ENCODE assay signal across 15 cellular contexts in the genomic region with DNA sequence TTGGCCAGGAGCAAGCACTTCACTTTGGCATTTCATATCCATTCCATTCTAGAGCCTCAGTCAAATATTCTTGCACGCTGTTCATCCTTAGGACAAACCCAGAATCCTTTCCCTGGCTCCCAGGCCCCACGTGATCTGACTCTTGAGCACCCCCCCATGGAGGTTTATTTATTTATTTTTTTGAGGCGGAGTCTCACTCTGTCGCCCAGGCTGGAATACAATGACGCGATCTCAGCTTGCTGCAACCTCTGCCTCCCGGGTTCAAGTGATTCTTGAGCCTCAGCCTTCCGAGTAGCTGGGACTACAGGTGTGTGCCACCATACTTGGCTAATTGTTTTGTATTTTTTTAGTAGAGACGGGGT. TPM values are rescaled to one million over a fixed set of nuclear protein-coding genes. Genes with fewer than 3 reads are reported as not detected.
DNase-seq lines count a peak whose midpoint lies in the region; ATAC-seq and TF ChIP-seq lines count a peak whose summit lies in the region.
"Had no signal": no experiment of that assay in that cellular context is flagged by ENCODE, and none has a peak within 500 bp of the region (broad histone marks: within the 10 kb centered on the region; RNA-seq: fewer than 3 reads in every experiment).

No MANE protein-coding gene starts in this region.

- H4K20me1 ChIP-seq in mammary epithelial cell (ENCODE audit: insufficient read depth, low read length) (no peaks in the 10 kb centered on the region), smooth muscle cell (ENCODE audit: low read depth) (no peaks in the 10 kb centered on the region)

- H3K4me3 Mint-ChIP-seq in MCF 10A (ENCODE audit: unreplicated experiment), result no peak overlapping the region
- H3K4me3 Mint-ChIP-seq in activated T-helper 17 cell treated with anti-CD3 and anti-CD28 coated beads, Interleukin-2, amount 50 U/mL, for 72 hours, result no peak overlapping the region
- no peak overlapping the region for H3K4me3 Mint-ChIP-seq in CD8-positive, alpha-beta memory T cell
- H3K4me3 Mint-ChIP-seq: activated T-cell treated with anti-CD3 and anti-CD28 coated beads, Interleukin-2, amount 50 U/mL, for 24 hours had no signal

- intact Hi-C loops in MCF 10A (cut with micrococcal nuclease) (no loop called here), mammary epithelial cell (cut with micrococcal nuclease) (no loop called here)

- dilution Hi-C loops in mammary epithelial cell (cut with HindIII; ENCODE audit: low sequenced_read_pairs), result no loop called here

- H3K4me2 ChIP-seq in mammary epithelial cell (ENCODE audit: insufficient read depth, low read depth, low read length) (no peak overlapping the region), smooth muscle cell (no peak overlapping the region)

- no peak overlapping the region for H3K9ac ChIP-seq in mammary epithelial cell (ENCODE audit: insufficient read depth, low read length)
- H3K9ac ChIP-seq in smooth muscle cell (ENCODE audit: low read depth), result no peak overlapping the region

- H3K4me1 ChIP-seq in mammary epithelial cell (ENCODE audit: insufficient read depth, low read length), result no peaks in the 10 kb centered on the region
- H3K4me1 ChIP-seq in smooth muscle cell (ENCODE audit: low read depth), result no peaks in the 10 kb centered on the region
- H3K4me1 ChIP-seq in CD8-positive, alpha-beta memory T cell (ENCODE audit: insufficient read depth, low read length), result peaks cover 16% of the 10 kb centered on the region
- H3K4me1 ChIP-seq: upper lobe of right lung had no signal

- H3K9me3 ChIP-seq in mammary epithelial cell (replicated peaks; ENCODE audit: insufficient read depth, low read length) (no peaks in the 10 kb centered on the region), smooth muscle cell (replicated peaks; ENCODE audit: low read depth) (no peaks in the 10 kb centered on the region)
- no peaks in the 10 kb centered on the region for H3K9me3 ChIP-seq in CD8-positive, alpha-beta memory T cell (ENCODE audit: low read length)
- H3K9me3 ChIP-seq: upper lobe of right lung had no signal

- no peak overlapping the region for H2AFZ ChIP-seq in mammary epithelial cell (ENCODE audit: low read depth, low read length)
- no peak overlapping the region for H2AFZ ChIP-seq in smooth muscle cell (ENCODE audit: low read depth)

- H3F3A ChIP-seq in smooth muscle cell (ENCODE audit: low read depth), result no peaks in the 10 kb centered on the region

- H3K36me3 ChIP-seq in mammary epithelial cell (ENCODE audit: insufficient read depth, low read length) (no peaks in the 10 kb centered on the region), smooth muscle cell (ENCODE audit: low read depth) (no peaks in the 10 kb centered on the region)
- no peaks in the 10 kb centered on the region for H3K36me3 ChIP-seq in CD8-positive, alpha-beta memory T cell (ENCODE audit: insufficient read depth, low read length)
- H3K36me3 ChIP-seq: upper lobe of right lung had no signal

- ATAC-seq in activated T-helper 17 cell treated with anti-CD3 and anti-CD28 coated beads, Interleukin-2, amount 50 U/mL, for 72 hours (replicated peaks), result no peak
- no peak for ATAC-seq in HG03342 (IDR thresholded peaks at IDR 0.05; ENCODE audit: unreplicated experiment)
- ATAC-seq: upper lobe of right lung had no signal

- H3K27ac ChIP-seq in mammary epithelial cell (ENCODE audit: insufficient read depth, low read depth, low read length) (no peak overlapping the region), smooth muscle cell (ENCODE audit: low read depth) (no peak overlapping the region)
- no peak overlapping the region for H3K27ac ChIP-seq in CD8-positive, alpha-beta memory T cell (ENCODE audit: low read depth, low read length)
- H3K27ac ChIP-seq: upper lobe of right lung had no signal

- H3K4me1 Mint-ChIP-seq in MCF 10A (ENCODE audit: insufficient read depth, unreplicated experiment), result no peaks in the 10 kb centered on the region
- peaks cover 13% of the 10 kb centered on the region for H3K4me1 Mint-ChIP-seq in activated T-helper 17 cell treated with anti-CD3 and anti-CD28 coated beads, Interleukin-2, amount 50 U/mL, for 72 hours
- H3K4me1 Mint-ChIP-seq in CD8-positive, alpha-beta memory T cell, result peaks cover 16 to 31% (median 22%) of the 10 kb centered on the region in 3 donors

- no peak overlapping the region for H3K4me3 ChIP-seq in mammary epithelial cell (replicated peaks in 1 of 3; ENCODE audit: insufficient read depth in 1 of 3, low read depth in 2 of 3, low read length in 3 of 3)
- no peak overlapping the region for H3K4me3 ChIP-seq in cardiac fibroblast (replicated peaks in 1 of 2; ENCODE audit: low read depth in 2 of 2, low read length in 2 of 2)
- H3K4me3 ChIP-seq in smooth muscle cell, result no peak overlapping the region
- no peak overlapping the region for H3K4me3 ChIP-seq in CD8-positive, alpha-beta memory T cell (ENCODE audit: low read length)
- H3K4me3 ChIP-seq: lung, upper lobe of right lung had no signal

- TF ChIP-seq CTCF in MCF 10A (IDR thresholded peaks at IDR 0.05; ENCODE audit: unreplicated experiment) (no peak), mammary epithelial cell (conservative IDR thresholded peaks at IDR 0.05 in 1 of 2, IDR thresholded peaks at IDR 0.05 in 1 of 2; ENCODE audit: extremely low read depth in 1 of 2, insufficient read depth in 1 of 2, low read depth in 1 of 2, low read length in 2 of 2) (no peak), cardiac fibroblast (IDR thresholded peaks at IDR 0.05; ENCODE audit: low read depth, low read length) (no peak), smooth muscle cell (IDR thresholded peaks at IDR 0.05; ENCODE audit: borderline replicate concordance, insufficient read depth, poor library complexity, severe bottlenecking) (peak; percentile 19)

- WGBS in mammary epithelial cell (ENCODE audit: low coverage, missing lambda C conversion rate), result 40% methylated on average over 3 of the region's 9 CpGs
- WGBS in smooth muscle cell (ENCODE audit: low lambda C conversion rate), result 41% methylated on average over 9 of the region's 9 CpGs

- H3K27me3 Mint-ChIP-seq in MCF 10A (ENCODE audit: insufficient read depth, unreplicated experiment), result no peaks in the 10 kb centered on the region
- no peaks in the 10 kb centered on the region for H3K27me3 Mint-ChIP-seq in activated T-helper 17 cell treated with anti-CD3 and anti-CD28 coated beads, Interleukin-2, amount 50 U/mL, for 72 hours
- H3K27me3 Mint-ChIP-seq in CD8-positive, alpha-beta memory T cell, result peaks cover 1 to 3% of the 10 kb centered on the region in 2 donors
- H3K27me3 Mint-ChIP-seq: activated T-cell treated with anti-CD3 and anti-CD28 coated beads, Interleukin-2, amount 50 U/mL, for 24 hours had no signal

- in situ Hi-C loops in mammary epithelial cell (cut with MboI; ENCODE audit: low sequenced_read_pairs in 2 of 2), result no loop called here

- H3K27me3 ChIP-seq in mammary epithelial cell (ENCODE audit: insufficient read depth, low read length) (no peaks in the 10 kb centered on the region), smooth muscle cell (ENCODE audit: low read depth) (no peaks in the 10 kb centered on the region)
- no peaks in the 10 kb centered on the region for H3K27me3 ChIP-seq in CD8-positive, alpha-beta memory T cell (ENCODE audit: insufficient read depth, low read length, poor library complexity, severe bottlenecking)
- H3K27me3 ChIP-seq: upper lobe of right lung had no signal

- DNase-seq in MCF 10A (ENCODE audit: unreplicated experiment) (peak; percentile 9), mammary epithelial cell (no peak), NCI-H345 (lab: John Stamatoyannopoulos, UW) (peak; percentile 44), cardiac fibroblast (ENCODE audit: low read depth in 2 of 2) (peak; percentile 40 to 47), smooth muscle cell (lab: John Stamatoyannopoulos, UW; ENCODE audit: unreplicated experiment) (no peak)
- DNase-seq in CD8-positive, alpha-beta memory T cell, result no peak
- DNase-seq: activated T-cell treated with anti-CD3 and anti-CD28 coated beads, Interleukin-2, amount 50 U/mL, for 24 hours; AML-193; foreskin melanocyte; NCI-H526 treated with DMSO at 0.1 percent for 48 hours; upper lobe of right lung had no signal

- CTCF ChIA-PET in MCF 10A (lab: Yijun Ruan, JAX), result interaction anchor here (0.6 to 2.1 kb wide), 3 partner anchors 9 to 986 kb away, joined by 3 to 9 read pairs (median 3); no protein-coding TSS in a partner anchor
- CTCF ChIA-PET in mammary epithelial cell (lab: Charles Lee; ENCODE audit: low non-redundant PET), result no interaction called here
- CTCF ChIA-PET in CD8-positive, alpha-beta memory T cell (lab: Charles Lee), result interaction anchor here (1.0 to 8.0 kb wide), 3 partner anchors 43 to 51 kb away, joined by 3 to 60 read pairs (median 17); a partner anchor contains a TSS

- no peaks in the 10 kb centered on the region for H3K9me3 Mint-ChIP-seq in MCF 10A (ENCODE audit: unreplicated experiment)
- H3K9me3 Mint-ChIP-seq in activated T-helper 17 cell treated with anti-CD3 and anti-CD28 coated beads, Interleukin-2, amount 50 U/mL, for 72 hours, result no peaks in the 10 kb centered on the region
- H3K9me3 Mint-ChIP-seq in CD8-positive, alpha-beta memory T cell, result no peaks in the 10 kb centered on the region
- H3K9me3 Mint-ChIP-seq: activated T-cell treated with anti-CD3 and anti-CD28 coated beads, Interleukin-2, amount 50 U/mL, for 24 hours had no signal

- POLR2A ChIA-PET in MCF 10A (lab: Yijun Ruan, JAX), result no interaction called here
- POLR2A ChIA-PET in CD8-positive, alpha-beta memory T cell (lab: Charles Lee), result interaction anchor here (0.6 kb wide), 1 partner anchor 46 kb away, joined by 3 read pairs; no protein-coding TSS in a partner anchor

- no peak overlapping the region for H3K27ac Mint-ChIP-seq in MCF 10A (ENCODE audit: low read depth, unreplicated experiment)
- H3K27ac Mint-ChIP-seq in activated T-helper 17 cell treated with anti-CD3 and anti-CD28 coated beads, Interleukin-2, amount 50 U/mL, for 72 hours, result no peak overlapping the region
- no peak overlapping the region for H3K27ac Mint-ChIP-seq in CD8-positive, alpha-beta memory T cell
- H3K27ac Mint-ChIP-seq: activated T-cell treated with anti-CD3 and anti-CD28 coated beads, Interleukin-2, amount 50 U/mL, for 24 hours had no signal

- H3K79me2 ChIP-seq in mammary epithelial cell (ENCODE audit: insufficient read depth, low read length) (no peaks in the 10 kb centered on the region), smooth muscle cell (ENCODE audit: low read depth) (no peaks in the 10 kb centered on the region)

- no TSS peak for BruUV-seq in MCF 10A (replicated peaks; lab: Mats Ljungman, UMichigan)
- no TSS peak for BruUV-seq in mammary epithelial cell (replicated peaks; lab: Mats Ljungman, UMichigan)

- no peaks in the 10 kb centered on the region for H3K36me3 Mint-ChIP-seq in MCF 10A (ENCODE audit: insufficient read depth, unreplicated experiment)
- H3K36me3 Mint-ChIP-seq in activated T-helper 17 cell treated with anti-CD3 and anti-CD28 coated beads, Interleukin-2, amount 50 U/mL, for 72 hours (ENCODE audit: low read depth), result no peaks in the 10 kb centered on the region
- no peaks in the 10 kb centered on the region for H3K36me3 Mint-ChIP-seq in CD8-positive, alpha-beta memory T cell

RNA-seq across cellular contexts. Expression of a gene that starts 12.7 kb away (rescaled TPM):
- total RNA-seq in MCF 10A (2022), result not detected in 2 replicates
- total RNA-seq in mammary epithelial cell, result not detected
- not detected for polyA plus RNA-seq in mammary epithelial cell
- polyA minus RNA-seq in mammary epithelial cell, result not detected
- 0.27 TPM in 1 of 2 replicates, not detected in the other for total RNA-seq in smooth muscle cell
- polyA plus RNA-seq in smooth muscle cell, result 1.5 TPM in 2 replicates
- not detected for total RNA-seq in activated T-helper 17 cell treated with anti-CD3 and anti-CD28 coated beads, Interleukin-2, amount 50 U/mL, for 72 hours
- not detected for total RNA-seq in CD8-positive, alpha-beta memory T cell
- not detected for polyA plus RNA-seq in CD8-positive, alpha-beta memory T cell
- total RNA-seq: bronchial epithelial cell, upper lobe of right lung had no signal

RNA-seq across cellular contexts. Expression of a gene that starts 13.3 kb away (rescaled TPM):
- 162 and 167 TPM in 2 replicates for total RNA-seq in MCF 10A (2022)
- 100 to 1,000 TPM; 121 to 396 TPM for total RNA-seq in mammary epithelial cell
- polyA plus RNA-seq in mammary epithelial cell, result 262 TPM
- 99.5 TPM for polyA minus RNA-seq in mammary epithelial cell
- 73.9 and 79.3 TPM in 2 replicates for total RNA-seq in smooth muscle cell
- polyA plus RNA-seq in smooth muscle cell, result 276 and 278 TPM in 2 replicates
- total RNA-seq in activated T-helper 17 cell treated with anti-CD3 and anti-CD28 coated beads, Interleukin-2, amount 50 U/mL, for 72 hours, result 10 to 100 TPM; 85.3 to 94.5 TPM
- total RNA-seq in CD8-positive, alpha-beta memory T cell, result 100 to 1,000 TPM in 1 of 2 experiments, 10 to 100 TPM in 1; 94.6 to 103 TPM
- polyA plus RNA-seq in CD8-positive, alpha-beta memory T cell, result 115 TPM

RNA-seq across cellular contexts. Expression of a gene that starts 13.7 kb away (rescaled TPM):
- total RNA-seq in MCF 10A (2022) (48.0 and 49.4 TPM in 2 replicates), mammary epithelial cell (10 to 100 TPM in 1 of 2 donors, 1 to 10 TPM in 1; 9.8 to 53.4 TPM), smooth muscle cell (32.0 and 41.2 TPM in 2 replicates)
- polyA plus RNA-seq in mammary epithelial cell (33.9 TPM), smooth muscle cell (90.8 and 99.5 TPM in 2 replicates)
- polyA minus RNA-seq in mammary epithelial cell, result 34.5 TPM
- 10 to 100 TPM; 20.9 to 30.1 TPM for total RNA-seq in activated T-helper 17 cell treated with anti-CD3 and anti-CD28 coated beads, Interleukin-2, amount 50 U/mL, for 72 hours
- total RNA-seq in CD8-positive, alpha-beta memory T cell, result 10 to 100 TPM; 18.7 to 21.4 TPM
- 70.3 TPM for polyA plus RNA-seq in CD8-positive, alpha-beta memory T cell

RNA-seq across cellular contexts. Expression of a gene that starts 29.0 kb away (rescaled TPM):
- total RNA-seq in MCF 10A (2022) (61.7 and 67.4 TPM in 2 replicates), mammary epithelial cell (10 to 100 TPM; 16.5 to 50.7 TPM), smooth muscle cell (13.0 and 22.5 TPM in 2 replicates)
- polyA plus RNA-seq in mammary epithelial cell (18.4 TPM), smooth muscle cell (61.4 and 62.5 TPM in 2 replicates)
- polyA minus RNA-seq in mammary epithelial cell, result 31.7 TPM
- 10 to 100 TPM; 44.7 to 51.3 TPM for total RNA-seq in activated T-helper 17 cell treated with anti-CD3 and anti-CD28 coated beads, Interleukin-2, amount 50 U/mL, for 72 hours
- 10 to 100 TPM; 69.9 to 70.2 TPM for total RNA-seq in CD8-positive, alpha-beta memory T cell
- 50.1 TPM for polyA plus RNA-seq in CD8-positive, alpha-beta memory T cell

RNA-seq across cellular contexts. Expression of a gene that starts 32.4 kb away (rescaled TPM):
- 95.3 and 124 TPM in 2 replicates for total RNA-seq in MCF 10A (2022)
- 100 to 1,000 TPM in 1 of 2 donors, 10 to 100 TPM in 1; 12.5 to 275 TPM for total RNA-seq in mammary epithelial cell
- 31.6 TPM for polyA plus RNA-seq in mammary epithelial cell
- polyA minus RNA-seq in mammary epithelial cell, result 236 TPM
- 12.5 and 15.8 TPM in 2 replicates for total RNA-seq in smooth muscle cell
- 26.1 and 49.8 TPM in 2 replicates for polyA plus RNA-seq in smooth muscle cell
- total RNA-seq in activated T-helper 17 cell treated with anti-CD3 and anti-CD28 coated beads, Interleukin-2, amount 50 U/mL, for 72 hours, result 10 to 100 TPM; 18.7 to 24.8 TPM
- 10 to 100 TPM; 26.4 to 26.9 TPM for total RNA-seq in CD8-positive, alpha-beta memory T cell
- 0.51 TPM for polyA plus RNA-seq in CD8-positive, alpha-beta memory T cell

Comparison
In these comparisons a context has a peak if more than half of its experiments do, and no peak if none do; other contexts are left out.
1. DNase-seq: peak in MCF 10A (single experiment), NCI-H345 (single experiment) and cardiac fibroblast (2 of 2); none in mammary epithelial cell (single experiment), smooth muscle cell (single experiment) and CD8-positive, alpha-beta memory T cell (0 of 5).